1 cellular context compared by ENCODE assay signal in the genomic region with DNA sequence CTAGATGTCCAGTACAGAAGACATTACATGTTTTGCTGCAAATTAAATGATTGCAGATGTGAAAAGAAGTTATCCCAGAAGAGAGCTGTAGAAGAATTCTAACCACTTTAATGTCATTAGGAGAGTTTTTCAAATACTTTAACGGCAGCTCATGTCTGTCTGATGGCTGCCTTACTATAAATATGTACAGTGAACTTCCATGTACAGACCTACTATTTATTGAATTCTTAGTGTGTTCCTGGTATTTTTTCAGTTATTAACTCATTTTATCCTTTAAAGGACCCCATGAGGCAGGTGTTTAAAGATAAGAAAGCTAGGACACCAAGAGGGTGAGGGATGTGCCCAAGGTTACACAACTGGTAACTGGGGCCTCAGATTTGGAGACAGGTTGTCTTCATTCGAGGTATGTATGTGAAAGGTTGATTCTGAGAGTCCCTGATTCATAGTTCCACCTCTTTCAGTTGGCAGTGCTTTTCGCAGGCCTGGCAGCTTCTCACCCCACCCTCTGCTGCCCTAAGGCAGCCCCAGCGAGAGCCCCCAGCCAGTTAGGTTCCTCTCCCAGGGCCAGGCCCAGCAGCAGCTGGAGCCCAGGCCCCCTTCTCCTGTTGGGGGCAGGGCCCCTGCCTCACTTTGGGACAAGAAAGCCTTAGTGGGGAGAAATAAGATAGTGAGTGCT.
TF ChIP-seq lines count a peak whose summit lies in the region.

No MANE protein-coding gene starts in this region.

TF ChIP-seq in WTC11, 78 proteins besides CTCF, POLR2A, EP300 and RAD21 (continued from another document):
- TF ChIP-seq, protein P1, sequence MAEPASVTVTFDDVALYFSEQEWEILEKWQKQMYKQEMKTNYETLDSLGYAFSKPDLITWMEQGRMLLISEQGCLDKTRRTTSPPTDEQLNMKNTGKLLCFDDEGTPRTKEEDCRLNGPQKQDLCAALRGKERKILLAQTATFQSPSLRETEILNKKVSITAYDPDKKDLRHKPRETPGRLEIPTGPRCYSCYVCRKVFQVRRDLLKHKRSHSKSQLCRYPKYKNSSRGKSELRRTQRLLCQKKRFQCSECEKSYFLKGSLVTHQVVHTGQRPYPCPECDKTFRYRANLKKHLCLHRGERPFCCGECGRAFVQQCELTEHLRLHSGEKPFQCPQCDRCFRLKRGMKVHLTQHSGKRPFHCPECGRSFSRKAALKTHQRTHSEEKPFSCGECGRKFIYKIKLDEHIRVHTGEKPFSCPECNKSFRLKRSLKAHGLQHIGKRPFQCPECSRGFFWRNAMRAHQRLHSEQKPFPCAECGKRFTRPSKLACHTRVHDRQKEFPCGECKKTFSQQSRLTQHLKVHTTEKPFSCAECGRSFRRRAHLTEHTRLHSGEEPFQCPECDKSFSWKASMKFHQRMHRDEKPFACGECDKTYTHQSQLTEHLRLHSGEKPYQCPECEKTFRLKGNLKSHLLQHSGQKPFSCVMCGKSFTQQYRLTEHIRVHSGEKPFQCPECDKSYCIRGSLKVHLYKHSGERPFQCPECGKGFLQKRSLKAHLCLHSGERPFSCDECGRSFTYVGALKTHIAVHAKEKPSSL (CRISPR knock-in tag; conservative IDR thresholded peaks at IDR 0.05), result no peak
- TF ChIP-seq ETV6 (CRISPR knock-in tag; IDR thresholded peaks at IDR 0.05), result no peak
